ENCODE assay signal across 25 cellular contexts in the genomic region with DNA sequence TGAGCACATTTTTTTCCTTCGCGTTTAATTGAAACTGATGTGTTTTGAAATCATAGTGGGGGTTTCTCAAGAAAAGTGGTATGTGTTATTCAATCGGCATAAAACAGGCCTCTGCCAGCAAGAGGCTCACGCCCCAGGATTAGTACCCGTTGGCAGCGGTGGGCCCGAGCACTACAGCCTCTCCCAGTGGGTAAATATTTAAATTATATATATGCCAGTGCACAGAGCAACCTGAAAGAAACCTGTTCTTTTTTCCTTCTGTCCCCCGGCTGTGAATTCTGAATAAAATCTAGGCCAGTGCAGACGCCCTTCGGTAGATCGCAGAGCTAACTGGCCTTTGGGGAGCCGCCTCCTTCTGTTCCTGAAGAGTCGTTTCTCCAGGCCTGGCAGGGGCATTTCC.
DNase-seq lines count a peak whose midpoint lies in the region; ATAC-seq and TF ChIP-seq lines count a peak whose summit lies in the region.
"Had no signal": no experiment of that assay in that cellular context is flagged by ENCODE, and none has a peak within 500 bp of the region (broad histone marks: within the 10 kb centered on the region; RNA-seq: fewer than 3 reads in every experiment).

No MANE protein-coding gene starts in this region.

- H3K27ac ChIP-seq in WERI-Rb-1 = no peak overlapping the region
- H3K27ac ChIP-seq in testis = no peak overlapping the region
- H3K27ac ChIP-seq in upper lobe of left lung = no peak overlapping the region
- H3K27ac ChIP-seq: 22Rv1, C4-2B, PC-9 had no signal

- TF ChIP-seq EP300 in upper lobe of left lung (IDR thresholded peaks at IDR 0.05) = no peak

- H3K27me3 ChIP-seq in WERI-Rb-1 (ENCODE audit: insufficient read depth, low read depth, severe bottlenecking) (no peaks in the 10 kb centered on the region), testis (no peaks in the 10 kb centered on the region), upper lobe of left lung (no peaks in the 10 kb centered on the region)

- intact Hi-C loops in posterior vena cava (cut with DNase I) (no loop called here), testis (cut with DNase I; ENCODE audit: low total_unique reads) (no loop called here)

- TF ChIP-seq CTCF in WERI-Rb-1 (IDR thresholded peaks at IDR 0.05; ENCODE audit: low read depth, low read length) = no peak
- no peak for TF ChIP-seq CTCF in testis (IDR thresholded peaks at IDR 0.05)
- TF ChIP-seq CTCF in upper lobe of left lung (IDR thresholded peaks at IDR 0.05) = no peak

- no peak overlapping the region for H3K4me3 ChIP-seq in WERI-Rb-1 (ENCODE audit: low read depth, low read length)
- no peak overlapping the region for H3K4me3 ChIP-seq in testis
- no peak overlapping the region for H3K4me3 ChIP-seq in upper lobe of left lung
- H3K4me3 ChIP-seq: GM12878, PC-9 had no signal

- DNase-seq in NCI-H1092 treated with DMSO at 0.1 percent for 48 hours (lab: John Stamatoyannopoulos, UW) (peak; percentile 32), NCI-H1092 (lab: John Stamatoyannopoulos, UW) (no peak), WERI-Rb-1 (peak; percentile 2), posterior vena cava (ENCODE audit: low spot score) (peak; percentile 42), testis (peak; percentile 0), RPMI8226 (no peak), upper lobe of left lung (no peak)
- no peak for DNase-seq in activated CD4-positive, alpha-beta T cell treated with anti-CD3 and anti-CD28 coated beads for 48 hours
- DNase-seq: CD8-positive, alpha-beta memory T cell; DMS 273 treated with DMSO at 0.1 percent for 48 hours; DMS79; EL; GDM1; GOT3; HCEC 1CT; KBM-7; NCI-H1694; NCI-H2171 treated with DMSO at 0.1 percent for 48 hours; NCI-H345; NCI-H524; PC-9; SHP77 had no signal

- no peaks in the 10 kb centered on the region for H3K9me3 ChIP-seq in WERI-Rb-1 (ENCODE audit: severe bottlenecking)
- no peaks in the 10 kb centered on the region for H3K9me3 ChIP-seq in testis
- no peaks in the 10 kb centered on the region for H3K9me3 ChIP-seq in upper lobe of left lung

- no peak for ATAC-seq in upper lobe of left lung (ENCODE audit: low FRiP score in 2 of 2)
- ATAC-seq: GM12878 had no signal

- H3K4me1 ChIP-seq in testis (no peaks in the 10 kb centered on the region), upper lobe of left lung (no peaks in the 10 kb centered on the region)

- 86 to 88% methylated on average over 13 of the region's 13 CpGs for WGBS in testis, 2 donors
- 63 to 85% methylated on average over 13 of the region's 13 CpGs for WGBS in upper lobe of left lung, 2 donors

- no peak for TF ChIP-seq POLR2A in testis (IDR thresholded peaks at IDR 0.05)
- TF ChIP-seq POLR2A in upper lobe of left lung (IDR thresholded peaks at IDR 0.05) = no peak

- H3K36me3 ChIP-seq in WERI-Rb-1 (no peaks in the 10 kb centered on the region), testis (ENCODE audit: low read depth, missing control alignments) (no peaks in the 10 kb centered on the region), upper lobe of left lung (no peaks in the 10 kb centered on the region)

Comparison
In these comparisons a context has a peak if more than half of its experiments do, and no peak if none do; other contexts are left out.
1. DNase-seq: peak in NCI-H1092 treated with DMSO at 0.1 percent for 48 hours (single experiment), WERI-Rb-1 (single experiment), posterior vena cava (single experiment) and testis (single experiment); none in NCI-H1092 (single experiment), RPMI8226 (single experiment), upper lobe of left lung (0 of 2) and activated CD4-positive, alpha-beta T cell treated with anti-CD3 and anti-CD28 coated beads for 48 hours (single experiment).